Comparison of ENCODE assay signal across 8 cellular contexts in genomic region chr10:97400665-97401454, GRCh38. TPM values are rescaled to one million over a fixed set of nuclear protein-coding genes. Genes with fewer than 3 reads are reported as not detected.
DNase-seq lines count a peak whose midpoint lies in the region; ATAC-seq and TF ChIP-seq lines count a peak whose summit lies in the region.

TSS of gene RRP12 (minus strand) at chr10:97401340. CDS start at chr10:97401231, 109 bp downstream.

- ATAC-seq in GM21723 (IDR thresholded peaks at IDR 0.05; ENCODE audit: unreplicated experiment) (peak; percentile 97), esophagus mucosa (peak; percentile 95)
- ATAC-seq in stimulated activated effector memory CD8-positive, alpha-beta T cell treated with anti-CD3 and anti-CD28 coated beads, Interleukin-12 subunit alpha, Interleukin-12 subunit beta, amount 100 ng/mL, for 72 hours, result peak; percentile 99

- peak within 1 kb of the TSS; percentile 70 for H2AFZ ChIP-seq in PC-9

- peaks cover 22% of the 10 kb centered on the region for H3K79me2 ChIP-seq in DOHH2 (ENCODE audit: control insufficient read depth, low read length)
- peaks cover 12% of the 10 kb centered on the region for H3K79me2 ChIP-seq in PC-9 (ENCODE audit: low read depth)

- H3K9me2 ChIP-seq in DOHH2 (replicated peaks; ENCODE audit: control insufficient read depth, low read length) (no peaks in the 10 kb centered on the region), PC-9 (ENCODE audit: insufficient read depth) (no peaks in the 10 kb centered on the region)

- no peaks in the 10 kb centered on the region for H3K9me3 Mint-ChIP-seq in stimulated activated effector memory CD8-positive, alpha-beta T cell treated with anti-CD3 and anti-CD28 coated beads, Interleukin-12 subunit alpha, Interleukin-12 subunit beta, amount 100 ng/mL, for 72 hours

- H4K20me1 ChIP-seq in DOHH2 (ENCODE audit: control insufficient read depth, insufficient read depth, low read depth, low read length) (0 out of 2 replicates have a peak, but pooled peaks cover 4% of the 10 kb centered on the region), PC-9 (ENCODE audit: insufficient read depth) (no peaks in the 10 kb centered on the region)

- H3K4me1 ChIP-seq in DOHH2 (ENCODE audit: control insufficient read depth, low read length), result peaks cover 15% of the 10 kb centered on the region
- no peaks in the 10 kb centered on the region for H3K4me1 ChIP-seq in PC-9 (replicated peaks; ENCODE audit: insufficient read depth)
- H3K4me1 ChIP-seq in mucosa of stomach (ENCODE audit: control insufficient read depth, insufficient read depth, low read length), result peaks cover 10% of the 10 kb centered on the region

- H3K36me3 ChIP-seq in DOHH2 (ENCODE audit: control insufficient read depth, low read length) (peaks cover 14% of the 10 kb centered on the region), PC-9 (ENCODE audit: low read depth) (peaks cover 3% of the 10 kb centered on the region; the same call in 1 of the 2 replicates), mucosa of stomach (ENCODE audit: control insufficient read depth, insufficient read depth, low read length) (no peaks in the 10 kb centered on the region)

- POLR2A ChIA-PET in PC-9 (lab: Charles Lee; ENCODE audit: unreplicated experiment), result interaction anchor here (0.6 to 0.7 kb wide), 2 partner anchors 14 to 24 kb away, joined by 3 to 24 read pairs; no protein-coding TSS in a partner anchor

- H3K27ac ChIP-seq in DOHH2 (ENCODE audit: low read depth, low read length), result peak within 1 kb of the TSS; percentile 25
- H3K27ac ChIP-seq in PC-9, result peak within 1 kb of the TSS; percentile 61

- no peaks in the 10 kb centered on the region for H3K27me3 ChIP-seq in DOHH2 (ENCODE audit: control insufficient read depth, low read length)
- no peaks in the 10 kb centered on the region for H3K27me3 ChIP-seq in PC-9 (ENCODE audit: insufficient read depth, low read depth)
- H3K27me3 ChIP-seq in mucosa of stomach (ENCODE audit: control insufficient read depth, insufficient read depth, low read length), result no peaks in the 10 kb centered on the region

- CTCF ChIA-PET in PC-9 (lab: Charles Lee), result interaction anchor here (0.6 to 0.8 kb wide), 2 partner anchors 8 to 94 kb away, joined by 3 to 4 read pairs; no protein-coding TSS in a partner anchor

- in situ Hi-C loops in KBM-7 (cut with MboI; ENCODE audit: low pct_unique_long_range_greater_than_20kb, low sequenced_read_pairs), result no loop called here

- DNase-seq in KBM-7 (peak; percentile 96), PC-9 (peak; percentile 71 to 92)
- DNase-seq in activated T-cell treated with anti-CD3 and anti-CD28 coated beads, Interleukin-2, amount 50 U/mL, for 1 hour, result peak; percentile 70
- DNase-seq in stimulated activated effector memory CD8-positive, alpha-beta T cell treated with anti-CD3 and anti-CD28 coated beads, Interleukin-12 subunit alpha, Interleukin-12 subunit beta, amount 100 ng/mL, for 72 hours (ENCODE audit: low spot score in 2 of 2), result peak in 1 of 2 donors; percentile 87

- no peaks in the 10 kb centered on the region for H3F3A ChIP-seq in DOHH2 (ENCODE audit: control insufficient read depth, insufficient read depth)
- H3F3A ChIP-seq in PC-9 (ENCODE audit: insufficient read depth, low read depth), result peaks cover 9% of the 10 kb centered on the region; the same call in 1 of the 2 replicates

- H3K9ac ChIP-seq in mucosa of stomach (ENCODE audit: low read length), result peak within 1 kb of the TSS; percentile 69

- intact Hi-C loops in PC-9 (cut with micrococcal nuclease; ENCODE audit: unreplicated experiment), result loop anchor here (2.0 to 10.0 kb wide), 3 partner anchors 26 to 314 kb away; partner anchors contain the start of genes MARVELD1 and PGAM1

- peak within 1 kb of the TSS; percentile 88 for H3K4me3 ChIP-seq in DOHH2 (ENCODE audit: low read length)
- H3K4me3 ChIP-seq in PC-9, result peak within 1 kb of the TSS; percentile 97
- peak within 1 kb of the TSS; percentile 60 for H3K4me3 ChIP-seq in mucosa of stomach (ENCODE audit: low read length)

- TSS peak; percentile 66 for BruUV-seq in PC-9 (replicated peaks; lab: Mats Ljungman, UMichigan)

- peak within 1 kb of the TSS; percentile 92 for H3K27ac Mint-ChIP-seq in stimulated activated effector memory CD8-positive, alpha-beta T cell treated with anti-CD3 and anti-CD28 coated beads, Interleukin-12 subunit alpha, Interleukin-12 subunit beta, amount 100 ng/mL, for 72 hours

- H3K9me3 ChIP-seq in DOHH2 (ENCODE audit: control insufficient read depth, insufficient read depth, low read length), result no peaks in the 10 kb centered on the region
- H3K9me3 ChIP-seq in PC-9 (ENCODE audit: insufficient read depth, low read depth), result no peaks in the 10 kb centered on the region
- no peaks in the 10 kb centered on the region for H3K9me3 ChIP-seq in mucosa of stomach (ENCODE audit: control insufficient read depth, low read length)

- H3K4me2 ChIP-seq in DOHH2 (ENCODE audit: low read length) (peak within 1 kb of the TSS; percentile 81), PC-9 (peak within 1 kb of the TSS; percentile 93)

- peaks cover 38% of the 10 kb centered on the region for H3K36me3 Mint-ChIP-seq in stimulated activated effector memory CD8-positive, alpha-beta T cell treated with anti-CD3 and anti-CD28 coated beads, Interleukin-12 subunit alpha, Interleukin-12 subunit beta, amount 100 ng/mL, for 72 hours

- H3K4me1 Mint-ChIP-seq in stimulated activated effector memory CD8-positive, alpha-beta T cell treated with anti-CD3 and anti-CD28 coated beads, Interleukin-12 subunit alpha, Interleukin-12 subunit beta, amount 100 ng/mL, for 72 hours, result peaks cover 16% of the 10 kb centered on the region

- peak; percentile 38 for TF ChIP-seq CTCF in DOHH2 (IDR thresholded peaks at IDR 0.05; ENCODE audit: low read depth, low read length, poor library complexity, severe bottlenecking)
- no peak for TF ChIP-seq CTCF in PC-9 (conservative IDR thresholded peaks at IDR 0.05)

- H3K4me3 Mint-ChIP-seq in stimulated activated effector memory CD8-positive, alpha-beta T cell treated with anti-CD3 and anti-CD28 coated beads, Interleukin-12 subunit alpha, Interleukin-12 subunit beta, amount 100 ng/mL, for 72 hours, result peak within 1 kb of the TSS; percentile 93

RNA-seq across cellular contexts. Expression of gene RRP12, which starts in this region (rescaled TPM):
- total RNA-seq in PC-9 (2021), result 22.6 and 34.3 TPM in 2 replicates
- 25.8 TPM for total RNA-seq in esophagus mucosa
